Comparison of ENCODE assay signal across 8 cellular contexts in genomic region chr19:4760285-4760650, GRCh38. TPM values are rescaled to one million over a fixed set of nuclear protein-coding genes. Genes with fewer than 3 reads are reported as not detected.
DNase-seq lines count a peak whose midpoint lies in the region; ATAC-seq and TF ChIP-seq lines count a peak whose summit lies in the region.

No MANE protein-coding gene starts in this region.

- ATAC-seq in HG03039 (IDR thresholded peaks at IDR 0.05; ENCODE audit: unreplicated experiment) (no peak), HG02884 (IDR thresholded peaks at IDR 0.05; ENCODE audit: unreplicated experiment) (no peak), GM19023 (IDR thresholded peaks at IDR 0.05; ENCODE audit: unreplicated experiment) (no peak)

- peak overlapping the region; percentile 49 for H2AFZ ChIP-seq in parathyroid adenoma

- H3K4me2 ChIP-seq in parathyroid adenoma (ENCODE audit: low read length), result peak overlapping the region; percentile 77

- no peaks in the 10 kb centered on the region for H3K79me2 ChIP-seq in parathyroid adenoma

- H3K36me3 ChIP-seq in Peyer's patch (no peaks in the 10 kb centered on the region), esophagus muscularis mucosa (no peaks in the 10 kb centered on the region), parathyroid adenoma (ENCODE audit: control insufficient read depth, insufficient read depth, low read length) (no peaks in the 10 kb centered on the region)

- H3K27me3 ChIP-seq in Peyer's patch (no peaks in the 10 kb centered on the region), esophagus muscularis mucosa (peaks cover 0 to 39% (median 2%) of the 10 kb centered on the region in 4 donors), parathyroid adenoma (ENCODE audit: control insufficient read depth, insufficient read depth, low read length) (no peaks in the 10 kb centered on the region)

- H3K4me1 ChIP-seq in Peyer's patch (peaks cover 0 to 14% (median 2%) of the 10 kb centered on the region in 4 donors), esophagus muscularis mucosa (peaks cover 10 to 15% (median 14%) of the 10 kb centered on the region in 4 donors), parathyroid adenoma (no peaks in the 10 kb centered on the region)

- intact Hi-C loops in esophagus muscularis mucosa (cut with DNase I), result no loop called here

- TF ChIP-seq EP300 in esophagus muscularis mucosa (IDR thresholded peaks at IDR 0.05), result no peak

- no peak for TF ChIP-seq CTCF in Peyer's patch (IDR thresholded peaks at IDR 0.05)
- TF ChIP-seq CTCF in esophagus muscularis mucosa (IDR thresholded peaks at IDR 0.05), result no peak
- no peak for TF ChIP-seq CTCF in parathyroid adenoma (IDR thresholded peaks at IDR 0.05)

- H3K9me3 ChIP-seq in Peyer's patch (peaks cover 0 to 5% (median 0%) of the 10 kb centered on the region in 4 donors), esophagus muscularis mucosa (no peaks in the 10 kb centered on the region), parathyroid adenoma (ENCODE audit: control insufficient read depth, low read length) (no peaks in the 10 kb centered on the region)

- no peak overlapping the region for H3K9ac ChIP-seq in parathyroid adenoma

- DNase-seq in Peyer's patch (no peak), esophagus muscularis mucosa (ENCODE audit: extremely low spot score) (no peak)
- no peak for DNase-seq in activated naive CD4-positive, alpha-beta T cell treated with Interleukin-2 at 50 U/mL for 16 hours

- H3K4me3 ChIP-seq in GM08714 (ENCODE audit: low read length) (peak overlapping the region; percentile 19; the same call in 1 of the 2 replicates), Peyer's patch (peak overlapping the region; percentile 10 to 56 (median 44)), esophagus muscularis mucosa (peak overlapping the region; percentile 31 to 48 (median 44)), parathyroid adenoma (ENCODE audit: low read depth, low read length) (peak overlapping the region; percentile 50)

- 48% methylated on average over 10 of the region's 10 CpGs for WGBS in esophagus muscularis mucosa

- TF ChIP-seq POLR2A in Peyer's patch (IDR thresholded peaks at IDR 0.05) (no peak), esophagus muscularis mucosa (IDR thresholded peaks at IDR 0.05; ENCODE audit: low read depth) (no peak)

- H3K27ac ChIP-seq in Peyer's patch (no peak overlapping the region), esophagus muscularis mucosa (replicated peaks in 1 of 4) (no peak overlapping the region), parathyroid adenoma (no peak overlapping the region)

RNA-seq across cellular contexts. Expression of gene FEM1A, which starts 31.3 kb away (rescaled TPM):
- total RNA-seq in Peyer's patch, result 10 to 100 TPM; 12.8 to 14.9 (median 14.0) TPM
- 10 to 100 TPM; 16.2 to 22.8 (median 19.9) TPM for total RNA-seq in esophagus muscularis mucosa

RNA-seq across cellular contexts. Expression of gene DPP9, which starts 36.6 kb away (rescaled TPM):
- total RNA-seq in Peyer's patch (100 to 1,000 TPM; 102 to 279 (median 168) TPM), esophagus muscularis mucosa (100 to 1,000 TPM in 1 of 4 donors, 10 to 100 TPM in 3; 42.4 to 106 (median 56.0) TPM)
